Comparison of ENCODE assay signal across 1 cellular context in the genomic region with DNA sequence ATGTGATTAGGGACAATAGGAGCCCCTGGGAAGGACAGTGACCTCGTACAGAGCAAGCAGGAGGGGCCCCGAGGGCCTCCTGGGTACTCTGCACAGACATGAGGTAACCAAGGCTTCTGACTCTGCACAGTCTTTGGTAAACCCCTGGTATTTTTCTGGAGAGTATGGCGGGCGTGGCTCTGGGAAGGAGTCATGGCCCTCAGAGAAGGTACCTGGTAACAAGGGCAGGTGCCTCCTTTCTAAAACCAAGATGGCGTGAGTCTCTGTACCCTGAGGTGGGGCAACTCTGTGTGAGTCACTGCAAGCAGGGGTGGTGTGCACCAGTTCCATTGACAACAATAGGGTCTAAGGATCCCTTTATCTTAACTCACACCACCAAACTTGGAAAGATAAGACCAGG.
A peak's percentile ranks its signal among the peaks of the same experiment; 100 is the strongest.
TF ChIP-seq lines count a peak whose summit lies in the region.

No MANE protein-coding gene starts in this region.

TF ChIP-seq in K562, 482 proteins besides CTCF, POLR2A, EP300 and RAD21:
- TF ChIP-seq, protein P1, sequence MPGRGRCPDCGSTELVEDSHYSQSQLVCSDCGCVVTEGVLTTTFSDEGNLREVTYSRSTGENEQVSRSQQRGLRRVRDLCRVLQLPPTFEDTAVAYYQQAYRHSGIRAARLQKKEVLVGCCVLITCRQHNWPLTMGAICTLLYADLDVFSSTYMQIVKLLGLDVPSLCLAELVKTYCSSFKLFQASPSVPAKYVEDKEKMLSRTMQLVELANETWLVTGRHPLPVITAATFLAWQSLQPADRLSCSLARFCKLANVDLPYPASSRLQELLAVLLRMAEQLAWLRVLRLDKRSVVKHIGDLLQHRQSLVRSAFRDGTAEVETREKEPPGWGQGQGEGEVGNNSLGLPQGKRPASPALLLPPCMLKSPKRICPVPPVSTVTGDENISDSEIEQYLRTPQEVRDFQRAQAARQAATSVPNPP (IDR thresholded peaks at IDR 0.05; ENCODE audit: borderline replicate concordance, insufficient read depth, insufficient read length) = no peak
- TF ChIP-seq MECOM (CRISPR knock-in tag; IDR thresholded peaks at IDR 0.05) = no peak
- TF ChIP-seq, protein P2, sequence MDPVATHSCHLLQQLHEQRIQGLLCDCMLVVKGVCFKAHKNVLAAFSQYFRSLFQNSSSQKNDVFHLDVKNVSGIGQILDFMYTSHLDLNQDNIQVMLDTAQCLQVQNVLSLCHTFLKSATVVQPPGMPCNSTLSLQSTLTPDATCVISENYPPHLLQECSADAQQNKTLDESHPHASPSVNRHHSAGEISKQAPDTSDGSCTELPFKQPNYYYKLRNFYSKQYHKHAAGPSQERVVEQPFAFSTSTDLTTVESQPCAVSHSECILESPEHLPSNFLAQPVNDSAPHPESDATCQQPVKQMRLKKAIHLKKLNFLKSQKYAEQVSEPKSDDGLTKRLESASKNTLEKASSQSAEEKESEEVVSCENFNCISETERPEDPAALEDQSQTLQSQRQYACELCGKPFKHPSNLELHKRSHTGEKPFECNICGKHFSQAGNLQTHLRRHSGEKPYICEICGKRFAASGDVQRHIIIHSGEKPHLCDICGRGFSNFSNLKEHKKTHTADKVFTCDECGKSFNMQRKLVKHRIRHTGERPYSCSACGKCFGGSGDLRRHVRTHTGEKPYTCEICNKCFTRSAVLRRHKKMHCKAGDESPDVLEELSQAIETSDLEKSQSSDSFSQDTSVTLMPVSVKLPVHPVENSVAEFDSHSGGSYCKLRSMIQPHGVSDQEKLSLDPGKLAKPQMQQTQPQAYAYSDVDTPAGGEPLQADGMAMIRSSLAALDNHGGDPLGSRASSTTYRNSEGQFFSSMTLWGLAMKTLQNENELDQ (CRISPR knock-in tag; IDR thresholded peaks at IDR 0.05; ENCODE audit: borderline replicate concordance) = no peak
- TF ChIP-seq ZBTB17 (CRISPR knock-in tag; IDR thresholded peaks at IDR 0.05) = no peak
- no peak for TF ChIP-seq SLC30A9 (CRISPR knock-in tag; IDR thresholded peaks at IDR 0.05)
- no peak for TF ChIP-seq NEUROD1 (IDR thresholded peaks at IDR 0.05; ENCODE audit: borderline replicate concordance, low read depth, low read length, partially characterized antibody)
- TF ChIP-seq RAD51 (IDR thresholded peaks at IDR 0.05; ENCODE audit: borderline replicate concordance, low read depth) = no peak
- TF ChIP-seq, protein P3, sequence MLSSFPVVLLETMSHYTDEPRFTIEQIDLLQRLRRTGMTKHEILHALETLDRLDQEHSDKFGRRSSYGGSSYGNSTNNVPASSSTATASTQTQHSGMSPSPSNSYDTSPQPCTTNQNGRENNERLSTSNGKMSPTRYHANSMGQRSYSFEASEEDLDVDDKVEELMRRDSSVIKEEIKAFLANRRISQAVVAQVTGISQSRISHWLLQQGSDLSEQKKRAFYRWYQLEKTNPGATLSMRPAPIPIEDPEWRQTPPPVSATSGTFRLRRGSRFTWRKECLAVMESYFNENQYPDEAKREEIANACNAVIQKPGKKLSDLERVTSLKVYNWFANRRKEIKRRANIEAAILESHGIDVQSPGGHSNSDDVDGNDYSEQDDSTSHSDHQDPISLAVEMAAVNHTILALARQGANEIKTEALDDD (IDR thresholded peaks at IDR 0.05) = no peak
- TF ChIP-seq PHF20 (IDR thresholded peaks at IDR 0.05; ENCODE audit: partially characterized antibody) = no peak
- no peak for TF ChIP-seq RB1 (IDR thresholded peaks at IDR 0.05; ENCODE audit: low read depth)
- TF ChIP-seq ZNF133 (CRISPR knock-in tag; IDR thresholded peaks at IDR 0.05) = no peak
- TF ChIP-seq ZNF696 (CRISPR knock-in tag; conservative IDR thresholded peaks at IDR 0.05) = no peak
- TF ChIP-seq CBFA2T3 (IDR thresholded peaks at IDR 0.05) = 0 out of 2 replicates have a peak, but pooled peaks have one; percentile 3
- TF ChIP-seq ZNF408 (CRISPR knock-in tag; IDR thresholded peaks at IDR 0.05; ENCODE audit: low read depth) = no peak
- no peak for TF ChIP-seq HDGF (IDR thresholded peaks at IDR 0.05)
- TF ChIP-seq, protein P4, sequence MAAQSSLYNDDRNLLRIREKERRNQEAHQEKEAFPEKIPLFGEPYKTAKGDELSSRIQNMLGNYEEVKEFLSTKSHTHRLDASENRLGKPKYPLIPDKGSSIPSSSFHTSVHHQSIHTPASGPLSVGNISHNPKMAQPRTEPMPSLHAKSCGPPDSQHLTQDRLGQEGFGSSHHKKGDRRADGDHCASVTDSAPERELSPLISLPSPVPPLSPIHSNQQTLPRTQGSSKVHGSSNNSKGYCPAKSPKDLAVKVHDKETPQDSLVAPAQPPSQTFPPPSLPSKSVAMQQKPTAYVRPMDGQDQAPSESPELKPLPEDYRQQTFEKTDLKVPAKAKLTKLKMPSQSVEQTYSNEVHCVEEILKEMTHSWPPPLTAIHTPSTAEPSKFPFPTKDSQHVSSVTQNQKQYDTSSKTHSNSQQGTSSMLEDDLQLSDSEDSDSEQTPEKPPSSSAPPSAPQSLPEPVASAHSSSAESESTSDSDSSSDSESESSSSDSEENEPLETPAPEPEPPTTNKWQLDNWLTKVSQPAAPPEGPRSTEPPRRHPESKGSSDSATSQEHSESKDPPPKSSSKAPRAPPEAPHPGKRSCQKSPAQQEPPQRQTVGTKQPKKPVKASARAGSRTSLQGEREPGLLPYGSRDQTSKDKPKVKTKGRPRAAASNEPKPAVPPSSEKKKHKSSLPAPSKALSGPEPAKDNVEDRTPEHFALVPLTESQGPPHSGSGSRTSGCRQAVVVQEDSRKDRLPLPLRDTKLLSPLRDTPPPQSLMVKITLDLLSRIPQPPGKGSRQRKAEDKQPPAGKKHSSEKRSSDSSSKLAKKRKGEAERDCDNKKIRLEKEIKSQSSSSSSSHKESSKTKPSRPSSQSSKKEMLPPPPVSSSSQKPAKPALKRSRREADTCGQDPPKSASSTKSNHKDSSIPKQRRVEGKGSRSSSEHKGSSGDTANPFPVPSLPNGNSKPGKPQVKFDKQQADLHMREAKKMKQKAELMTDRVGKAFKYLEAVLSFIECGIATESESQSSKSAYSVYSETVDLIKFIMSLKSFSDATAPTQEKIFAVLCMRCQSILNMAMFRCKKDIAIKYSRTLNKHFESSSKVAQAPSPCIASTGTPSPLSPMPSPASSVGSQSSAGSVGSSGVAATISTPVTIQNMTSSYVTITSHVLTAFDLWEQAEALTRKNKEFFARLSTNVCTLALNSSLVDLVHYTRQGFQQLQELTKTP (IDR thresholded peaks at IDR 0.05; ENCODE audit: low read depth in 1 of 2, partially characterized antibody in 2 of 2) = no peak
- no peak for TF ChIP-seq POLR2G (IDR thresholded peaks at IDR 0.05; ENCODE audit: low read depth, low read length)
- no peak for TF ChIP-seq ESRRA (IDR thresholded peaks at IDR 0.05; ENCODE audit: borderline replicate concordance, low read depth)
- no peak for TF ChIP-seq YBX1 (IDR thresholded peaks at IDR 0.05)
- TF ChIP-seq, protein P5, sequence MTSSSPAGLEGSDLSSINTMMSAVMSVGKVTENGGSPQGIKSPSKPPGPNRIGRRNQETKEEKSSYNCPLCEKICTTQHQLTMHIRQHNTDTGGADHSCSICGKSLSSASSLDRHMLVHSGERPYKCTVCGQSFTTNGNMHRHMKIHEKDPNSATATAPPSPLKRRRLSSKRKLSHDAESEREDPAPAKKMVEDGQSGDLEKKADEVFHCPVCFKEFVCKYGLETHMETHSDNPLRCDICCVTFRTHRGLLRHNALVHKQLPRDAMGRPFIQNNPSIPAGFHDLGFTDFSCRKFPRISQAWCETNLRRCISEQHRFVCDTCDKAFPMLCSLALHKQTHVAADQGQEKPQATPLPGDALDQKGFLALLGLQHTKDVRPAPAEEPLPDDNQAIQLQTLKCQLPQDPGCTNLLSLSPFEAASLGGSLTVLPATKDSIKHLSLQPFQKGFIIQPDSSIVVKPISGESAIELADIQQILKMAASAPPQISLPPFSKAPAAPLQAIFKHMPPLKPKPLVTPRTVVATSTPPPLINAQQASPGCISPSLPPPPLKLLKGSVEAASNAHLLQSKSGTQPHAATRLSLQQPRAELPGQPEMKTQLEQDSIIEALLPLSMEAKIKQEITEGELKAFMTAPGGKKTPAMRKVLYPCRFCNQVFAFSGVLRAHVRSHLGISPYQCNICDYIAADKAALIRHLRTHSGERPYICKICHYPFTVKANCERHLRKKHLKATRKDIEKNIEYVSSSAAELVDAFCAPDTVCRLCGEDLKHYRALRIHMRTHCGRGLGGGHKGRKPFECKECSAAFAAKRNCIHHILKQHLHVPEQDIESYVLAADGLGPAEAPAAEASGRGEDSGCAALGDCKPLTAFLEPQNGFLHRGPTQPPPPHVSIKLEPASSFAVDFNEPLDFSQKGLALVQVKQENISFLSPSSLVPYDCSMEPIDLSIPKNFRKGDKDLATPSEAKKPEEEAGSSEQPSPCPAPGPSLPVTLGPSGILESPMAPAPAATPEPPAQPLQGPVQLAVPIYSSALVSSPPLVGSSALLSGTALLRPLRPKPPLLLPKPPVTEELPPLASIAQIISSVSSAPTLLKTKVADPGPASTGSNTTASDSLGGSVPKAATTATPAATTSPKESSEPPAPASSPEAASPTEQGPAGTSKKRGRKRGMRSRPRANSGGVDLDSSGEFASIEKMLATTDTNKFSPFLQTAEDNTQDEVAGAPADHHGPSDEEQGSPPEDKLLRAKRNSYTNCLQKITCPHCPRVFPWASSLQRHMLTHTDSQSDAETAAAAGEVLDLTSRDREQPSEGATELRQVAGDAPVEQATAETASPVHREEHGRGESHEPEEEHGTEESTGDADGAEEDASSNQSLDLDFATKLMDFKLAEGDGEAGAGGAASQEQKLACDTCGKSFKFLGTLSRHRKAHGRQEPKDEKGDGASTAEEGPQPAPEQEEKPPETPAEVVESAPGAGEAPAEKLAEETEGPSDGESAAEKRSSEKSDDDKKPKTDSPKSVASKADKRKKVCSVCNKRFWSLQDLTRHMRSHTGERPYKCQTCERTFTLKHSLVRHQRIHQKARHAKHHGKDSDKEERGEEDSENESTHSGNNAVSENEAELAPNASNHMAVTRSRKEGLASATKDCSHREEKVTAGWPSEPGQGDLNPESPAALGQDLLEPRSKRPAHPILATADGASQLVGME (CRISPR knock-in tag; IDR thresholded peaks at IDR 0.05) = no peak
- no peak for TF ChIP-seq POLR2H (tag; IDR thresholded peaks at IDR 0.05; ENCODE audit: low read depth)
- TF ChIP-seq L3MBTL2 (IDR thresholded peaks at IDR 0.05) = no peak
- peak; percentile 36; the same call in 1 of the 2 replicates for TF ChIP-seq SOX6 (IDR thresholded peaks at IDR 0.05)
- TF ChIP-seq FOSL1 (tag; conservative IDR thresholded peaks at IDR 0.05) = 0 out of 2 replicates have a peak, but pooled peaks have one; percentile 43
